ENCODE assay signal across 8 cellular contexts in genomic region chr15:96326551-96327154, GRCh38. TPM values are rescaled to one million over a fixed set of nuclear protein-coding genes. Genes with fewer than 3 reads are reported as not detected.
A peak's percentile ranks its signal among the peaks of the same experiment; 100 is the strongest.
DNase-seq lines count a peak whose midpoint lies in the region; ATAC-seq and TF ChIP-seq lines count a peak whose summit lies in the region.

No MANE protein-coding gene starts in this region.

- no peaks in the 10 kb centered on the region for H3K9me3 ChIP-seq in subcutaneous abdominal adipose tissue (ENCODE audit: control insufficient read depth in 5 of 5, low read length in 5 of 5)

- TF ChIP-seq CTCF in VCaP (conservative IDR thresholded peaks at IDR 0.05): no peak

- peaks cover 86% of the 10 kb centered on the region for H3K27me3 Mint-ChIP-seq in stimulated activated naive CD8-positive, alpha-beta T cell treated with anti-CD3 and anti-CD28 coated beads, Interleukin-15, Interleukin-2, amounts not matched to agents 100 ng/mL and 50 ng/mL, for 24 hours

- H3K36me3 Mint-ChIP-seq in stimulated activated naive CD8-positive, alpha-beta T cell treated with anti-CD3 and anti-CD28 coated beads, Interleukin-15, Interleukin-2, amounts not matched to agents 100 ng/mL and 50 ng/mL, for 24 hours (ENCODE audit: low read depth): peaks cover 6% of the 10 kb centered on the region

- H3K27ac Mint-ChIP-seq in stimulated activated naive CD8-positive, alpha-beta T cell treated with anti-CD3 and anti-CD28 coated beads, Interleukin-15, Interleukin-2, amounts not matched to agents 100 ng/mL and 50 ng/mL, for 24 hours: no peak overlapping the region

- H3K27me3 ChIP-seq in subcutaneous abdominal adipose tissue (ENCODE audit: control insufficient read depth in 5 of 5, insufficient read depth in 4 of 5, low read length in 5 of 5): peaks cover 3 to 15% (median 6%) of the 10 kb centered on the region in 5 donors

- H3K4me1 Mint-ChIP-seq in stimulated activated naive CD8-positive, alpha-beta T cell treated with anti-CD3 and anti-CD28 coated beads, Interleukin-15, Interleukin-2, amounts not matched to agents 100 ng/mL and 50 ng/mL, for 24 hours (ENCODE audit: low read depth): peaks cover 12% of the 10 kb centered on the region

- peak overlapping the region; percentile 9 to 71 (median 60) for H3K9ac ChIP-seq in subcutaneous abdominal adipose tissue (ENCODE audit: low read length in 5 of 5)

- no peak for DNase-seq in stimulated activated naive CD8-positive, alpha-beta T cell treated with anti-CD3 and anti-CD28 coated beads, Interleukin-15, Interleukin-2, amounts not matched to agents 100 U/mL and 50 U/mL, for 24 hours
- DNase-seq in mesenteric fat pad (ENCODE audit: low spot score) (no peak), NCI-H1092 (lab: John Stamatoyannopoulos, UW) (no peak), anterior cingulate cortex (lab: John Stamatoyannopoulos, UW) (no peak)

- no peak for ATAC-seq in stimulated activated naive CD8-positive, alpha-beta T cell treated with anti-CD3 and anti-CD28 coated beads, Interleukin-15, Interleukin-2, amounts not matched to agents 100 U/mL and 50 U/mL, for 24 hours

- no peaks in the 10 kb centered on the region for H3K36me3 ChIP-seq in subcutaneous abdominal adipose tissue (ENCODE audit: control insufficient read depth in 5 of 5, insufficient read depth in 5 of 5, low read length in 5 of 5)

- peak overlapping the region; percentile 65 for H3K27ac ChIP-seq in VCaP
- H3K27ac ChIP-seq in subcutaneous abdominal adipose tissue (ENCODE audit: low read depth, low read length): peak overlapping the region; percentile 55

- no peaks in the 10 kb centered on the region for H3K9me3 Mint-ChIP-seq in stimulated activated naive CD8-positive, alpha-beta T cell treated with anti-CD3 and anti-CD28 coated beads, Interleukin-15, Interleukin-2, amounts not matched to agents 100 ng/mL and 50 ng/mL, for 24 hours

- H3K4me3 Mint-ChIP-seq in stimulated activated naive CD8-positive, alpha-beta T cell treated with anti-CD3 and anti-CD28 coated beads, Interleukin-15, Interleukin-2, amounts not matched to agents 100 ng/mL and 50 ng/mL, for 24 hours: peak overlapping the region; percentile 22

- H3K4me1 ChIP-seq in subcutaneous abdominal adipose tissue (ENCODE audit: control insufficient read depth in 5 of 5, insufficient read depth in 5 of 5, low read length in 5 of 5): peaks cover 0 to 68% (median 50%) of the 10 kb centered on the region in 5 donors

- peak overlapping the region; percentile 13 for H3K4me3 ChIP-seq in iPS-11a (ENCODE audit: low read depth, low read length)
- H3K4me3 ChIP-seq in subcutaneous abdominal adipose tissue (ENCODE audit: low read depth in 1 of 5, low read length in 5 of 5): peak overlapping the region; percentile 70 to 88 (median 75)

RNA-seq across cellular contexts. Expression of gene NR2F2, which starts 3.8 kb away (rescaled TPM):
- total RNA-seq in mesenteric fat pad: 76.3 TPM
